13 cellular contexts compared by ENCODE assay signal in genomic region chr2:172415759-172416158, GRCh38.
"Had no signal": no experiment of that assay in that cellular context is flagged by ENCODE, and none has a peak within 500 bp of the region (broad histone marks: within the 10 kb centered on the region; RNA-seq: fewer than 3 reads in every experiment).

No MANE protein-coding gene starts in this region.

- DNase-seq: activated CD4-positive, alpha-beta memory T cell treated with anti-CD3 and anti-CD28 coated beads for 36 hours; activated CD4-positive, alpha-beta T cell treated with anti-CD3 and anti-CD28 coated beads for 36 hours; activated naive CD4-positive, alpha-beta T cell treated with anti-CD3 and anti-CD28 coated beads, Interleukin-2, amount 50 U/mL, for 16 hours; activated T-cell treated with anti-CD3 and anti-CD28 coated beads, Interleukin-2, amount 50 U/mL, for 24 hours; adrenal gland; hypothalamus; mesenchymal stem cell; naive thymus-derived CD8-positive, alpha-beta T cell; stimulated activated CD4-positive, alpha-beta T cell treated with anti-CD3 and anti-CD28 coated beads, Interleukin-2, amount 100 ng/mL, for 24 hours; T-helper 2 cell; thyroid gland had no signal

- H3K27me3 ChIP-seq: adrenal gland, thyroid gland had no signal

- H3K36me3 ChIP-seq: adrenal gland, thyroid gland had no signal

- H3K4me1 ChIP-seq: adrenal gland, thyroid gland had no signal

- H3K4me3 ChIP-seq: adrenal gland, coronary artery, thyroid gland had no signal

- H3K9me3 ChIP-seq: adrenal gland, thyroid gland had no signal

- H3K27ac ChIP-seq: adrenal gland, coronary artery, thyroid gland had no signal

- ATAC-seq: activated CD4-positive, alpha-beta T cell treated with anti-CD3 and anti-CD28 coated beads for 36 hours; esophagus mucosa; naive thymus-derived CD8-positive, alpha-beta T cell had no signal
